ENCODE assay signal across 19 cellular contexts in the genomic region with DNA sequence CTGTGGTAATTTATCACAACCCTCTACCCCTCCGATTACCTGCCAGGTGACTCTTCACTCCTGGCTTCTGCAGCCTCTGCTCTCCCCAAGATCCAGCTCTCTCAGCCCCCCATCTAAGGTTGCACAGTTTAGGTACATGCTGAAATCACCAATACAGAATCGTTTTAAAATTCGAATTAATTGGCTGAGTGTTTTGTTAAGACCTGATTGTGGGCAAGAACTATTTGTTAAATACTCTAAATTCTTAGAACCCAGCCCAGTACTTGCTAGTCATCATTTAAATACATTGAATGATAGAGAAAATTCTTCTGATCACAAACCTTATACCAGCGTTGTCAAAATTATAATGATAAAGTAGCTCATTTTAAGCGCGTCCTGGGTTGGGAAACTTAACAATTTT.
"Had no signal": no experiment of that assay in that cellular context is flagged by ENCODE, and none has a peak within 500 bp of the region (broad histone marks: within the 10 kb centered on the region; RNA-seq: fewer than 3 reads in every experiment).

No MANE protein-coding gene starts in this region.

- H3K4me3 ChIP-seq: coronary artery, esophagus muscularis mucosa, gastrocnemius medialis, left ventricle myocardium inferior, lower lobe of right lung, mucosa of descending colon, right atrium auricular region, sigmoid colon, skin epidermis, upper lobe of left lung, vagina had no signal

- ATAC-seq: gastrocnemius medialis, lower lobe of right lung, natural killer cell had no signal

- H3K36me3 ChIP-seq: esophagus muscularis mucosa, gastrocnemius medialis, left ventricle myocardium inferior, lower lobe of right lung, right atrium auricular region, sigmoid colon, upper lobe of left lung, vagina had no signal

- H3K27ac ChIP-seq: coronary artery, esophagus muscularis mucosa, gastrocnemius medialis, left ventricle myocardium inferior, lower lobe of right lung, right atrium auricular region, sigmoid colon, skin epidermis, upper lobe of left lung, vagina had no signal

- H3K4me1 Mint-ChIP-seq: natural killer cell had no signal

- H3K9me3 ChIP-seq: esophagus muscularis mucosa, gastrocnemius medialis, left ventricle myocardium inferior, lower lobe of right lung, mucosa of descending colon, right atrium auricular region, sigmoid colon, upper lobe of left lung, vagina had no signal

- H3K27me3 Mint-ChIP-seq: memory B cell had no signal

- H3K27me3 ChIP-seq: esophagus muscularis mucosa, gastrocnemius medialis, right atrium auricular region, sigmoid colon, upper lobe of left lung, vagina had no signal

- H3K4me3 Mint-ChIP-seq: endodermal cell, memory B cell, natural killer cell, neural crest cell had no signal

- H3K4me1 ChIP-seq: sigmoid colon had no signal

- H3K27ac Mint-ChIP-seq: endodermal cell, memory B cell, natural killer cell had no signal

- H3K36me3 Mint-ChIP-seq: memory B cell, natural killer cell had no signal

- H3K9me3 Mint-ChIP-seq: endodermal cell, memory B cell, natural killer cell, neural crest cell had no signal

- DNase-seq: effector CD4-positive, alpha-beta T cell; endodermal cell; gastrocnemius medialis; islet precursor cell; left ventricle myocardium inferior; lower lobe of right lung; mucosa of descending colon; natural killer cell; sigmoid colon; stimulated activated CD4-positive, alpha-beta T cell treated with anti-CD3 and anti-CD28 coated beads, Interleukin-12 subunit alpha, Interleukin-12 subunit beta, amount 100 ng/mL, for 4 hours; stimulated activated naive CD4-positive, alpha-beta T cell treated with Interleukin-2 at 50 U/mL for 16 hours; upper lobe of left lung had no signal
